ENCODE assay signal across 25 cellular contexts in genomic region chr12:114695305-114695592, GRCh38. TPM values are rescaled to one million over a fixed set of nuclear protein-coding genes. Genes with fewer than 3 reads are reported as not detected.
"Had no signal": no experiment of that assay in that cellular context is flagged by ENCODE, and none has a peak within 500 bp of the region (broad histone marks: within the 10 kb centered on the region; RNA-seq: fewer than 3 reads in every experiment).

No MANE protein-coding gene starts in this region.

- H3K4me1 ChIP-seq: breast epithelium had no signal

- H3K9me3 ChIP-seq: breast epithelium had no signal

- H3K4me3 Mint-ChIP-seq: activated CD4-positive, alpha-beta T cell treated with anti-CD3 and anti-CD28 coated beads, Interleukin-2, amount 10 ng/mL, durations not matched to agents 24 days and 14 days; activated CD8-positive, alpha-beta memory T cell treated with anti-CD3 and anti-CD28 coated beads, Interleukin-2, amount 10 ng/mL, durations not matched to agents 7 days and 5 days; activated naive CD4-positive, alpha-beta T cell treated with anti-CD3 and anti-CD28 coated beads, Interleukin-2, amount 50 U/mL, for 24 hours; activated T-cell treated with anti-CD3 and anti-CD28 coated beads, Interleukin-2, amount 50 U/mL, for 24 hours; activated T-helper 1 cell treated with anti-CD3 and anti-CD28 coated beads, Interleukin-12 subunit alpha, Interleukin-12 subunit beta, Interleukin-2, Interleukin-4 antibody, amounts not matched to agents 30 ng/mL and 10 ng/mL and 1 ng/mL, durations not matched to agents 14 hours and 24 hours and 36 hours; T-helper 17 cell; WTC11 had no signal

- ATAC-seq: activated CD8-positive, alpha-beta memory T cell treated with anti-CD3 and anti-CD28 coated beads, Interleukin-2, amount 10 ng/mL, durations not matched to agents 7 days and 5 days; T-helper 17 cell; WTC11 had no signal

- H3K36me3 Mint-ChIP-seq: activated naive CD4-positive, alpha-beta T cell treated with anti-CD3 and anti-CD28 coated beads, Interleukin-2, amount 50 U/mL, for 24 hours; WTC11 had no signal

- H3K4me2 ChIP-seq: KMS-11 had no signal

- H3K4me1 Mint-ChIP-seq: activated CD4-positive, alpha-beta T cell treated with anti-CD3 and anti-CD28 coated beads, Interleukin-2, amount 10 ng/mL, durations not matched to agents 24 days and 14 days; activated CD8-positive, alpha-beta memory T cell treated with anti-CD3 and anti-CD28 coated beads, Interleukin-2, amount 10 ng/mL, durations not matched to agents 7 days and 5 days; activated naive CD4-positive, alpha-beta T cell treated with anti-CD3 and anti-CD28 coated beads, Interleukin-2, amount 50 U/mL, for 24 hours had no signal

- H3K9me3 Mint-ChIP-seq: activated CD4-positive, alpha-beta T cell treated with anti-CD3 and anti-CD28 coated beads, Interleukin-2, amount 10 ng/mL, durations not matched to agents 24 days and 14 days; activated naive CD4-positive, alpha-beta T cell treated with anti-CD3 and anti-CD28 coated beads, Interleukin-2, amount 50 U/mL, for 24 hours; activated T-cell treated with anti-CD3 and anti-CD28 coated beads, Interleukin-2, amount 50 U/mL, for 24 hours; activated T-helper 1 cell treated with anti-CD3 and anti-CD28 coated beads, Interleukin-12 subunit alpha, Interleukin-12 subunit beta, Interleukin-2, Interleukin-4 antibody, amounts not matched to agents 30 ng/mL and 10 ng/mL and 1 ng/mL, durations not matched to agents 14 hours and 24 hours and 36 hours; WTC11 had no signal

- H3K9ac ChIP-seq: KMS-11 had no signal

- H3K4me3 ChIP-seq: breast epithelium had no signal

- H3K27ac Mint-ChIP-seq: activated CD4-positive, alpha-beta T cell treated with anti-CD3 and anti-CD28 coated beads, Interleukin-2, amount 10 ng/mL, durations not matched to agents 24 days and 14 days; activated CD8-positive, alpha-beta memory T cell treated with anti-CD3 and anti-CD28 coated beads, Interleukin-2, amount 10 ng/mL, durations not matched to agents 7 days and 5 days; activated naive CD4-positive, alpha-beta T cell treated with anti-CD3 and anti-CD28 coated beads, Interleukin-2, amount 50 U/mL, for 24 hours; activated T-cell treated with anti-CD3 and anti-CD28 coated beads, Interleukin-2, amount 50 U/mL, for 24 hours; activated T-helper 1 cell treated with anti-CD3 and anti-CD28 coated beads, Interleukin-12 subunit alpha, Interleukin-12 subunit beta, Interleukin-2, Interleukin-4 antibody, amounts not matched to agents 30 ng/mL and 10 ng/mL and 1 ng/mL, durations not matched to agents 14 hours and 24 hours and 36 hours; T-helper 17 cell; WTC11 had no signal

- DNase-seq: activated CD4-positive, alpha-beta T cell treated with anti-CD3 and anti-CD28 coated beads, Interleukin-2, amount 10 ng/mL, durations not matched to agents 24 days and 14 days; activated CD4-positive, alpha-beta T cell treated with anti-CD3 and anti-CD28 coated beads, Interleukin-2, amount 50 U/mL, for 48 hours; activated CD4-positive, CD25-positive, alpha-beta regulatory T cell treated with anti-CD3 and anti-CD28 coated beads, Interleukin-2, amount 50 U/mL, for 72 hours; activated CD8-positive, alpha-beta memory T cell treated with anti-CD3 and anti-CD28 coated beads, Interleukin-2, amount 10 ng/mL, durations not matched to agents 7 days and 5 days; activated effector memory CD4-positive, alpha-beta T cell treated with Interleukin-2 at 50 U/mL for 16 hours; activated naive CD4-positive, alpha-beta T cell; activated T-cell treated with anti-CD3 and anti-CD28 coated beads, Interleukin-2, amount 50 U/mL, for 24 hours; aorta; NCI-H1092; NCI-H1417; NCI-H1930; NCI-H2171; NCI-H345; NCI-H510A; NCI-H526 treated with DMSO at 0.1 percent for 48 hours; NCI-H82; SHP77 treated with DMSO at 0.1 percent for 48 hours; T-helper 17 cell; T-helper 9 cell had no signal

- H3K27ac ChIP-seq: KMS-11 had no signal

- H3K36me3 ChIP-seq: breast epithelium had no signal

RNA-seq across cellular contexts. Expression of gene TBX3, which starts 11.3 kb away (rescaled TPM):
- total RNA-seq: activated CD4-positive, alpha-beta T cell treated with anti-CD3 and anti-CD28 coated beads, Interleukin-2, amount 10 ng/mL, durations not matched to agents 24 days and 14 days; activated CD8-positive, alpha-beta memory T cell treated with anti-CD3 and anti-CD28 coated beads, Interleukin-2, amount 10 ng/mL, durations not matched to agents 7 days and 5 days; activated T-helper 1 cell treated with anti-CD3 and anti-CD28 coated beads, Interleukin-12 subunit alpha, Interleukin-12 subunit beta, Interleukin-2, Interleukin-4 antibody, amounts not matched to agents 30 ng/mL and 10 ng/mL and 1 ng/mL, durations not matched to agents 14 hours and 24 hours and 36 hours; OCI-LY7 had no signal
